Comparison of ENCODE assay signal across 1 cellular context in genomic region chr16:88478889-88479794, GRCh38.
TF ChIP-seq lines count a peak whose summit lies in the region.

No MANE protein-coding gene starts in this region.

TF ChIP-seq in H1, 55 proteins besides CTCF, POLR2A, EP300 and RAD21:
- TF ChIP-seq TCF12 (IDR thresholded peaks at IDR 0.05; ENCODE audit: low read depth, low read length) (no peak), SP2 (IDR thresholded peaks at IDR 0.05; ENCODE audit: low read length) (no peak), YY1 (IDR thresholded peaks at IDR 0.05; ENCODE audit: low read depth, low read length) (no peak), JUND (IDR thresholded peaks at IDR 0.05; ENCODE audit: low read length) (no peak), ATF2 (IDR thresholded peaks at IDR 0.05; ENCODE audit: low read length) (no peak), CEBPB (IDR thresholded peaks at IDR 0.05; ENCODE audit: low read depth, low read length) (no peak), TBP (IDR thresholded peaks at IDR 0.05; ENCODE audit: low read depth, low read length) (no peak), SP4 (IDR thresholded peaks at IDR 0.05; ENCODE audit: low read length) (no peak), EGR1 (IDR thresholded peaks at IDR 0.05; ENCODE audit: borderline replicate concordance, low read depth, low read length) (no peak)
TF ChIP-seq in H1: peak in this region for 0.
